Comparison of ENCODE assay signal across 21 cellular contexts in genomic region chr13:99064624-99065249, GRCh38.
DNase-seq lines count a peak whose midpoint lies in the region; ATAC-seq lines count a peak whose summit lies in the region.
"Had no signal": no experiment of that assay in that cellular context is flagged by ENCODE, and none has a peak within 500 bp of the region (broad histone marks: within the 10 kb centered on the region; RNA-seq: fewer than 3 reads in every experiment).

No MANE protein-coding gene starts in this region.

- CTCF ChIA-PET in activated naive CD4-positive, alpha-beta T cell treated with anti-CD3 and anti-CD28 coated beads for 36 hours (lab: Charles Lee): interaction anchor here (0.6 to 4.3 kb wide), 11 partner anchors 9 to 323 kb away, joined by 3 to 16 read pairs (median 4); no protein-coding TSS in a partner anchor
- CTCF ChIA-PET in activated CD4-positive, alpha-beta memory T cell treated with anti-CD3 and anti-CD28 coated beads for 36 hours (lab: Charles Lee): interaction anchor here (0.7 to 1.6 kb wide), 9 partner anchors 9 to 221 kb away, joined by 3 to 5 read pairs (median 4); no protein-coding TSS in a partner anchor

- H3K27ac ChIP-seq in substantia nigra (ENCODE audit: low read depth, low read length, poor library complexity, severe bottlenecking): no peak overlapping the region
- H3K27ac ChIP-seq: left ventricle myocardium inferior, SJCRH30, thoracic aorta had no signal

- H3K4me1 Mint-ChIP-seq in activated naive CD4-positive, alpha-beta T cell treated with anti-CD3 and anti-CD28 coated beads for 36 hours (ENCODE audit: low read depth): peaks cover 77% of the 10 kb centered on the region
- H3K4me1 Mint-ChIP-seq in activated CD4-positive, alpha-beta memory T cell treated with anti-CD3 and anti-CD28 coated beads for 36 hours (ENCODE audit: low read depth): peaks cover 61% of the 10 kb centered on the region

- H3K27me3 Mint-ChIP-seq in activated naive CD4-positive, alpha-beta T cell treated with anti-CD3 and anti-CD28 coated beads for 36 hours (ENCODE audit: low read depth): no peaks in the 10 kb centered on the region
- no peaks in the 10 kb centered on the region for H3K27me3 Mint-ChIP-seq in activated CD4-positive, alpha-beta memory T cell treated with anti-CD3 and anti-CD28 coated beads for 36 hours

- H3K9me3 Mint-ChIP-seq in activated naive CD4-positive, alpha-beta T cell treated with anti-CD3 and anti-CD28 coated beads for 36 hours: no peaks in the 10 kb centered on the region
- peaks cover 0 to 13% of the 10 kb centered on the region in 2 donors for H3K9me3 Mint-ChIP-seq in activated naive CD4-positive, alpha-beta T cell treated with anti-CD3 and anti-CD28 coated beads, Interleukin-2, amount 50 U/mL, for 72 hours
- no peaks in the 10 kb centered on the region for H3K9me3 Mint-ChIP-seq in activated CD4-positive, alpha-beta memory T cell treated with anti-CD3 and anti-CD28 coated beads for 36 hours

- H3K4me3 Mint-ChIP-seq in activated naive CD4-positive, alpha-beta T cell treated with anti-CD3 and anti-CD28 coated beads for 36 hours: no peak overlapping the region
- H3K4me3 Mint-ChIP-seq in activated CD4-positive, alpha-beta memory T cell treated with anti-CD3 and anti-CD28 coated beads for 36 hours: no peak overlapping the region

- no peak for ATAC-seq in activated naive CD4-positive, alpha-beta T cell treated with anti-CD3 and anti-CD28 coated beads, Interleukin-2, amount 50 U/mL, for 72 hours
- ATAC-seq in esophagus mucosa: peak; percentile 13
- ATAC-seq: PC-3 had no signal

- peak overlapping the region; percentile 13 for H3K27ac Mint-ChIP-seq in activated naive CD4-positive, alpha-beta T cell treated with anti-CD3 and anti-CD28 coated beads for 36 hours
- peak overlapping the region in 1 of 2 donors; percentile 3 for H3K27ac Mint-ChIP-seq in activated naive CD4-positive, alpha-beta T cell treated with anti-CD3 and anti-CD28 coated beads, Interleukin-2, amount 50 U/mL, for 72 hours
- H3K27ac Mint-ChIP-seq in activated CD4-positive, alpha-beta memory T cell treated with anti-CD3 and anti-CD28 coated beads for 36 hours: no peak overlapping the region

- no peak for DNase-seq in activated naive CD4-positive, alpha-beta T cell treated with anti-CD3 and anti-CD28 coated beads for 36 hours
- no peak for DNase-seq in activated naive CD4-positive, alpha-beta T cell treated with anti-CD3 and anti-CD28 coated beads, Interleukin-2, amount 50 U/mL, for 72 hours (ENCODE audit: low spot score in 2 of 2)
- DNase-seq in NCI-H524 treated with DMSO at 0.1 percent for 48 hours (lab: John Stamatoyannopoulos, UW) (peak; percentile 32), renal cortical epithelial cell (ENCODE audit: low read depth) (peak; percentile 36), substantia nigra (lab: John Stamatoyannopoulos, UW) (no peak)
- DNase-seq in activated CD4-positive, alpha-beta memory T cell treated with anti-CD3 and anti-CD28 coated beads for 36 hours: no peak
- DNase-seq in activated effector memory CD4-positive, alpha-beta T cell treated with anti-CD3 and anti-CD28 coated beads, Interleukin-2, amount 50 U/mL, for 16 hours: no peak
- DNase-seq: activated CD8-positive, alpha-beta memory T cell treated with anti-CD3 and anti-CD28 coated beads for 24 hours; caudate nucleus; DND-41; glutamatergic neuron; KG1; left ventricle myocardium inferior; mucosa of descending colon; NCI-H2081; NCI-H526 treated with DMSO at 0.1 percent for 48 hours; occipital lobe; PC-3 had no signal

- POLR2A ChIA-PET in activated CD4-positive, alpha-beta memory T cell treated with anti-CD3 and anti-CD28 coated beads for 36 hours (lab: Charles Lee): interaction anchor here (0.8 to 1.0 kb wide), 3 partner anchors 9 to 135 kb away, joined by 3 read pairs; no protein-coding TSS in a partner anchor

- peaks cover 7% of the 10 kb centered on the region for H3K36me3 Mint-ChIP-seq in activated naive CD4-positive, alpha-beta T cell treated with anti-CD3 and anti-CD28 coated beads for 36 hours (ENCODE audit: low read depth)
- H3K36me3 Mint-ChIP-seq in activated naive CD4-positive, alpha-beta T cell treated with anti-CD3 and anti-CD28 coated beads, Interleukin-2, amount 50 U/mL, for 72 hours: peaks cover 0 to 38% of the 10 kb centered on the region in 2 donors
- H3K36me3 Mint-ChIP-seq in activated CD4-positive, alpha-beta memory T cell treated with anti-CD3 and anti-CD28 coated beads for 36 hours: peaks cover 4% of the 10 kb centered on the region

- intact Hi-C loops in activated naive CD4-positive, alpha-beta T cell treated with anti-CD3 and anti-CD28 coated beads for 36 hours (cut with micrococcal nuclease): loop anchor here (1.0 kb wide), 2 partner anchors 9 to 12 kb away; no protein-coding TSS in a partner anchor
- intact Hi-C loops in activated CD4-positive, alpha-beta memory T cell treated with anti-CD3 and anti-CD28 coated beads for 36 hours (cut with micrococcal nuclease): loop anchor here (1.0 kb wide), 1 partner anchor 9 kb away; no protein-coding TSS in a partner anchor

Comparison
In these comparisons a context has a peak if more than half of its experiments do, and no peak if none do; other contexts are left out.
1. DNase-seq: peak in NCI-H524 treated with DMSO at 0.1 percent for 48 hours (single experiment) and renal cortical epithelial cell (single experiment); none in activated naive CD4-positive, alpha-beta T cell treated with anti-CD3 and anti-CD28 coated beads for 36 hours (single experiment), activated naive CD4-positive, alpha-beta T cell treated with anti-CD3 and anti-CD28 coated beads, Interleukin-2, amount 50 U/mL, for 72 hours (0 of 2), substantia nigra (0 of 49), activated CD4-positive, alpha-beta memory T cell treated with anti-CD3 and anti-CD28 coated beads for 36 hours (single experiment) and activated effector memory CD4-positive, alpha-beta T cell treated with anti-CD3 and anti-CD28 coated beads, Interleukin-2, amount 50 U/mL, for 16 hours (single experiment).